In the genomic region with DNA sequence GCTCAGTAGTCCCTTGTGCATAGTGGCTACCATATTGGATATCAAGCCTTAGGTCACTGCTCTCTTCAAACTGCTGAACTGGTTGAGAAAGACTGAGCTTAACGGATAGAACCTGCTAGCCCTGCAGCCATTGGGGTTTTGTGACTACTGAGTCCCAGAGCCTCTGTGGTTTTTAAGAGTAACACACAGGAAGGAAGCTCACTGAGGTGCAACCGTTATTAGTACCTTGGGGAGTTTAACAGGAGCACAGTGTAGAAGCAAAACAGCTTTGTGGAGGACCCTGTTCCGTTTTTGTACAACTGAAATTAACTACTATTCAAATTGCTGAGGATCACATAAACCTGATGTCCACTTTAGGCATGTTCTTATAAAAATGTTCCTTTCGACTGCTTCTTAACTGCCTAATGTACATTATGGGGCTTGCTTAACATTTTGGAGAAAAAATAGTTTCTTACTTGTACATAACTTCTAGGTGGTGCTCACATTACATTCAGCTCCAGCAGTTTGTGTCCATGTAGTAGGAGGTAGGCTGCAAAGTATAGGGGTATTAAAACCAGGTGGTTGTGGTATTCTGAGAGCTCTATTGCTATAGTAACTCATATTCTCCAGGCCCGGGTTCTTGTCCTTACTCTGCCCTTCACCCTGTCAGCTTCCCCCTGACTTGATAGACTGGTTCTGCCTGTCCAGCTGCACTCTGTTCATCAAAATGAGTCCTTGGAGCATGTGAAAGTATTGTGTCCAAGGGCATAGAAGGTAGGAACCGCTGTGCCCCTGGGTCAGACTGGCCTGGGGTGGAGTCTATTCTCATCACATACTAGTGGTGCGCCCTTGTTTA, we compare ENCODE assay signal across 9 cellular contexts. TPM values are rescaled to one million over a fixed set of nuclear protein-coding genes. Genes with fewer than 3 reads are reported as not detected.
A peak's percentile ranks its signal among the peaks of the same experiment; 100 is the strongest.
DNase-seq lines count a peak whose midpoint lies in the region; ATAC-seq lines count a peak whose summit lies in the region.
"Had no signal": no experiment of that assay in that cellular context is flagged by ENCODE, and none has a peak within 500 bp of the region (broad histone marks: within the 10 kb centered on the region; RNA-seq: fewer than 3 reads in every experiment).

No MANE protein-coding gene starts in this region.

- H3K36me3 Mint-ChIP-seq in activated T-helper 17 cell treated with anti-CD3 and anti-CD28 coated beads, Interleukin-2, amount 50 U/mL, for 72 hours (ENCODE audit: low read depth) = peaks cover 15% of the 10 kb centered on the region

- H3K27me3 Mint-ChIP-seq in activated T-helper 17 cell treated with anti-CD3 and anti-CD28 coated beads, Interleukin-2, amount 50 U/mL, for 72 hours = no peaks in the 10 kb centered on the region
- H3K27me3 Mint-ChIP-seq: brain had no signal

- peak overlapping the region; percentile 55 for H3K4me3 Mint-ChIP-seq in activated T-helper 17 cell treated with anti-CD3 and anti-CD28 coated beads, Interleukin-2, amount 50 U/mL, for 72 hours
- H3K4me3 Mint-ChIP-seq: brain had no signal

- ATAC-seq in GM19455 (IDR thresholded peaks at IDR 0.05; ENCODE audit: unreplicated experiment) = peak; percentile 91
- ATAC-seq in HG03378 (IDR thresholded peaks at IDR 0.05; ENCODE audit: unreplicated experiment) = peak; percentile 84
- ATAC-seq in activated T-helper 17 cell treated with anti-CD3 and anti-CD28 coated beads, Interleukin-2, amount 50 U/mL, for 72 hours (replicated peaks) = peak; percentile 73

- DNase-seq in GF-D8 (lab: John Stamatoyannopoulos, UW) (peak; percentile 96), cerebellar nuclear complex (lab: John Stamatoyannopoulos, UW) (no peak), SK-N-DZ (ENCODE audit: low spot score) (no peak), pons (ENCODE audit: low spot score) (no peak), NCI-H774 (lab: John Stamatoyannopoulos, UW) (no peak)

- H3K9me3 Mint-ChIP-seq in activated T-helper 17 cell treated with anti-CD3 and anti-CD28 coated beads, Interleukin-2, amount 50 U/mL, for 72 hours = no peaks in the 10 kb centered on the region
- H3K9me3 Mint-ChIP-seq: brain had no signal

- H3K4me1 Mint-ChIP-seq in activated T-helper 17 cell treated with anti-CD3 and anti-CD28 coated beads, Interleukin-2, amount 50 U/mL, for 72 hours = peaks cover 35% of the 10 kb centered on the region

- H3K27ac Mint-ChIP-seq in activated T-helper 17 cell treated with anti-CD3 and anti-CD28 coated beads, Interleukin-2, amount 50 U/mL, for 72 hours = peak overlapping the region; percentile 69

RNA-seq across cellular contexts. Expression of gene PXK, which starts 17.3 kb away (rescaled TPM):
- 10 to 100 TPM; 17.8 to 27.1 TPM for total RNA-seq in activated T-helper 17 cell treated with anti-CD3 and anti-CD28 coated beads, Interleukin-2, amount 50 U/mL, for 72 hours
- polyA plus RNA-seq in SK-N-DZ (2014; cell fraction: cytosol; rRNA removed) = 6.4 and 7.3 TPM in 2 replicates
- polyA plus RNA-seq in SK-N-DZ (2014; cell fraction: nucleus; rRNA removed) = 7.2 and 9.6 TPM in 2 replicates

RNA-seq across cellular contexts. Expression of gene HTD2, which starts 43.7 kb away (rescaled TPM):
- 10 to 100 TPM; 10.0 to 15.1 TPM for total RNA-seq in activated T-helper 17 cell treated with anti-CD3 and anti-CD28 coated beads, Interleukin-2, amount 50 U/mL, for 72 hours
- polyA plus RNA-seq in SK-N-DZ (2014; cell fraction: cytosol; rRNA removed) = 20.5 and 22.1 TPM in 2 replicates
- 6.5 and 11.0 TPM in 2 replicates for polyA plus RNA-seq in SK-N-DZ (2014; cell fraction: nucleus; rRNA removed)

RNA-seq across cellular contexts. Expression of gene RPP14, which starts 44.0 kb away (rescaled TPM):
- 10 to 100 TPM; 16.1 to 19.1 TPM for total RNA-seq in activated T-helper 17 cell treated with anti-CD3 and anti-CD28 coated beads, Interleukin-2, amount 50 U/mL, for 72 hours
- polyA plus RNA-seq in SK-N-DZ (2014; cell fraction: cytosol; rRNA removed) = 13.4 and 15.2 TPM in 2 replicates
- polyA plus RNA-seq in SK-N-DZ (2014; cell fraction: nucleus; rRNA removed) = 8.3 and 11.4 TPM in 2 replicates
